10 cellular contexts compared by ENCODE assay signal in genomic region chr3:4989649-4989966, GRCh38. TPM values are rescaled to one million over a fixed set of nuclear protein-coding genes. Genes with fewer than 3 reads are reported as not detected.
A peak's percentile ranks its signal among the peaks of the same experiment; 100 is the strongest.
DNase-seq lines count a peak whose midpoint lies in the region; ATAC-seq and TF ChIP-seq lines count a peak whose summit lies in the region.
"Had no signal": no experiment of that assay in that cellular context is flagged by ENCODE, and none has a peak within 500 bp of the region (broad histone marks: within the 10 kb centered on the region; RNA-seq: fewer than 3 reads in every experiment).

No MANE protein-coding gene starts in this region.

- TF ChIP-seq CTCF in ascending aorta (IDR thresholded peaks at IDR 0.05): no peak
- TF ChIP-seq CTCF in lower lobe of right lung (IDR thresholded peaks at IDR 0.05): no peak

- no peak overlapping the region for H3K4me3 Mint-ChIP-seq in activated CD8-positive, alpha-beta memory T cell treated with anti-CD3 and anti-CD28 coated beads, Interleukin-2, amount 10 ng/mL, durations not matched to agents 7 days and 5 days

- no peak for DNase-seq in activated CD8-positive, alpha-beta memory T cell treated with anti-CD3 and anti-CD28 coated beads, Interleukin-2, amount 10 ng/mL, durations not matched to agents 7 days and 5 days
- no peak for DNase-seq in activated CD8-positive, alpha-beta memory T cell treated with anti-CD3 and anti-CD28 coated beads for 24 hours
- DNase-seq in ascending aorta (ENCODE audit: low spot score in 2 of 2): no peak
- no peak for DNase-seq in lower lobe of right lung
- DNase-seq in stimulated activated CD4-positive, alpha-beta T cell treated with anti-CD3 and anti-CD28 coated beads, Interleukin-1b, Interleukin-23, amount 100 ng/mL, for 48 hours: no peak
- DNase-seq in NOMO-1 treated with dmso at 0.1 percent for 144 hours (lab: John Stamatoyannopoulos, UW; ENCODE audit: unreplicated experiment): no peak
- no peak for DNase-seq in H7
- DNase-seq: activated CD4-positive, alpha-beta T cell treated with anti-CD3 and anti-CD28 coated beads, Interleukin-2, amount 50 U/mL, for 1 hour; NCI-H2227 treated with DMSO at 0.1 percent for 48 hours had no signal

- no peak for ATAC-seq in activated CD8-positive, alpha-beta memory T cell treated with anti-CD3 and anti-CD28 coated beads, Interleukin-2, amount 10 ng/mL, durations not matched to agents 7 days and 5 days
- ATAC-seq in lower lobe of right lung: no peak

- H3K4me1 Mint-ChIP-seq in activated CD8-positive, alpha-beta memory T cell treated with anti-CD3 and anti-CD28 coated beads, Interleukin-2, amount 10 ng/mL, durations not matched to agents 7 days and 5 days: peaks cover 68% of the 10 kb centered on the region

- H3K27me3 ChIP-seq in ascending aorta (no peaks in the 10 kb centered on the region), lower lobe of right lung (ENCODE audit: low read depth) (no peaks in the 10 kb centered on the region), subcutaneous abdominal adipose tissue (ENCODE audit: control insufficient read depth in 5 of 5, insufficient read depth in 4 of 5, low read length in 5 of 5) (no peaks in the 10 kb centered on the region), H7 (ENCODE audit: control insufficient read depth, insufficient read depth, low read length) (no peaks in the 10 kb centered on the region; the same call in 1 of the 2 replicates)

- H3K27ac ChIP-seq in ascending aorta: peak overlapping the region; percentile 97 to 99
- H3K27ac ChIP-seq in lower lobe of right lung: peak overlapping the region; percentile 18
- H3K27ac ChIP-seq in subcutaneous abdominal adipose tissue (ENCODE audit: low read depth, low read length): peak overlapping the region; percentile 60

- no peak overlapping the region for H3K4me3 ChIP-seq in ascending aorta
- no peak overlapping the region for H3K4me3 ChIP-seq in lower lobe of right lung
- H3K4me3 ChIP-seq in subcutaneous abdominal adipose tissue (ENCODE audit: low read depth in 1 of 5, low read length in 5 of 5): no peak overlapping the region
- no peak overlapping the region for H3K4me3 ChIP-seq in H7 (ENCODE audit: insufficient read depth, low read depth, low read length)

- no peaks in the 10 kb centered on the region for H3K27me3 Mint-ChIP-seq in activated CD8-positive, alpha-beta memory T cell treated with anti-CD3 and anti-CD28 coated beads, Interleukin-2, amount 10 ng/mL, durations not matched to agents 7 days and 5 days

- H3K36me3 ChIP-seq in ascending aorta (no peaks in the 10 kb centered on the region), lower lobe of right lung (peaks cover 3% of the 10 kb centered on the region), subcutaneous abdominal adipose tissue (ENCODE audit: control insufficient read depth in 5 of 5, insufficient read depth in 5 of 5, low read length in 5 of 5) (peaks cover 0 to under 1% (median 0%) of the 10 kb centered on the region in 5 donors), H7 (replicated peaks; ENCODE audit: control insufficient read depth, insufficient read depth, low read length) (no peaks in the 10 kb centered on the region)

- no peaks in the 10 kb centered on the region for H3K9me3 Mint-ChIP-seq in activated CD8-positive, alpha-beta memory T cell treated with anti-CD3 and anti-CD28 coated beads, Interleukin-2, amount 10 ng/mL, durations not matched to agents 7 days and 5 days (ENCODE audit: low read depth)

- H3K9me3 ChIP-seq in ascending aorta (no peaks in the 10 kb centered on the region), lower lobe of right lung (no peaks in the 10 kb centered on the region), subcutaneous abdominal adipose tissue (ENCODE audit: control insufficient read depth in 5 of 5, low read length in 5 of 5) (no peaks in the 10 kb centered on the region)

- peaks cover 16% of the 10 kb centered on the region for H3K36me3 Mint-ChIP-seq in activated CD8-positive, alpha-beta memory T cell treated with anti-CD3 and anti-CD28 coated beads, Interleukin-2, amount 10 ng/mL, durations not matched to agents 7 days and 5 days

- peaks cover 13 to 31% of the 10 kb centered on the region in 2 donors for H3K4me1 ChIP-seq in ascending aorta
- peaks cover 46% of the 10 kb centered on the region for H3K4me1 ChIP-seq in lower lobe of right lung
- H3K4me1 ChIP-seq in subcutaneous abdominal adipose tissue (ENCODE audit: control insufficient read depth in 5 of 5, insufficient read depth in 5 of 5, low read length in 5 of 5): peaks cover 16 to 49% (median 35%) of the 10 kb centered on the region in 5 donors

- peak overlapping the region; percentile 30 for H3K27ac Mint-ChIP-seq in activated CD8-positive, alpha-beta memory T cell treated with anti-CD3 and anti-CD28 coated beads, Interleukin-2, amount 10 ng/mL, durations not matched to agents 7 days and 5 days

- intact Hi-C loops in ascending aorta (cut with DNase I): loop anchor here (5.0 to 10.0 kb wide), 2 partner anchors 198 to 495 kb away; partner anchors contain the start of genes EDEM1 and ITPR1
- intact Hi-C loops in lower lobe of right lung (cut with DNase I): no loop called here

- H3K9ac ChIP-seq in subcutaneous abdominal adipose tissue (ENCODE audit: low read length in 5 of 5): peak overlapping the region in 1 of 5 donors; percentile 56

- CTCF ChIA-PET in activated CD8-positive, alpha-beta memory T cell treated with anti-CD3 and anti-CD28 coated beads, Interleukin-2, amount 10 ng/mL, durations not matched to agents 7 days and 5 days (lab: Charles Lee): interaction anchor here (1.0 kb wide), 1 partner anchor 30 kb away, joined by 3 read pairs; no protein-coding TSS in a partner anchor

RNA-seq across cellular contexts. Expression of gene BHLHE40, which starts 10.4 kb away (rescaled TPM):
- 100 to 1,000 TPM; 281 to 491 TPM for total RNA-seq in activated CD8-positive, alpha-beta memory T cell treated with anti-CD3 and anti-CD28 coated beads, Interleukin-2, amount 10 ng/mL, durations not matched to agents 7 days and 5 days
- total RNA-seq in ascending aorta: 52.2 TPM
- 84.8 TPM for total RNA-seq in lower lobe of right lung
- 6.7 and 7.4 TPM in 2 replicates for total RNA-seq in H7 (2014; rRNA removed; shearing (Covaris generic))

Comparison
In these comparisons a context has a peak if more than half of its experiments do, and no peak if none do; other contexts are left out.
1. H3K27ac ChIP-seq: peak in every context shown above with its lines; median percentile 98 in ascending aorta; 60 in subcutaneous abdominal adipose tissue; 18 in lower lobe of right lung.